Comparison of ENCODE assay signal across 1 cellular context in genomic region chr17:7311110-7311698, GRCh38.
TF ChIP-seq lines count a peak whose summit lies in the region.

No MANE protein-coding gene starts in this region.

TF ChIP-seq in WTC11, 78 proteins besides CTCF, POLR2A, EP300 and RAD21 (continued from another document):
- no peak for TF ChIP-seq FOXP4 (CRISPR knock-in tag; IDR thresholded peaks at IDR 0.05)
- no peak for TF ChIP-seq SMAD4 (CRISPR knock-in tag; IDR thresholded peaks at IDR 0.05)
- no peak for TF ChIP-seq AR (CRISPR knock-in tag; IDR thresholded peaks at IDR 0.05)
- TF ChIP-seq STAT6 (CRISPR knock-in tag; conservative IDR thresholded peaks at IDR 0.05; ENCODE audit: low read depth): no peak
- TF ChIP-seq FOXJ3 (CRISPR knock-in tag; IDR thresholded peaks at IDR 0.05; ENCODE audit: borderline replicate concordance): no peak
- no peak for TF ChIP-seq ZNF423 (CRISPR knock-in tag; IDR thresholded peaks at IDR 0.05)
- TF ChIP-seq ATF1 (CRISPR knock-in tag; IDR thresholded peaks at IDR 0.05): no peak
- no peak for TF ChIP-seq ZNF425 (CRISPR knock-in tag; conservative IDR thresholded peaks at IDR 0.05)
